Comparison of ENCODE assay signal across 7 cellular contexts in the genomic region with DNA sequence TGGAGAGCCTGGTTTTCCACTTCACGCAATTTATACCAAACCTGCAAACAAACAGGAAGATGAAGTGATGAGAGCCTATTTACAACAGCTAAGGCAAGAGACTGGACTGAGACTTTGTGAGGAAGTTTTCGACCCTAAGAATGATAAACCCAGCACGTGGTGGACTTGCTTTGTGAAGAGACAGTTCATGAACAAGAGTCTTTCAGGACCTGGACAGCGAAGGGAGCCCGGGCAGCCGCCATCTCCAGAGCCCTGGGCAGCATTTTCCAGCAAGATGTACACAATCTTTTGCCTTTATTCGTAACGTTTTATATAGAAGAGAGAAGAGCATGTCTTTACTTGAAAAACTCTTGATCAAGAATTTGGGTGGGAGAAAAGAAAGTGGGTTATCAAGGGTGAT. TPM values are rescaled to one million over a fixed set of nuclear protein-coding genes. Genes with fewer than 3 reads are reported as not detected.
A peak's percentile ranks its signal among the peaks of the same experiment; 100 is the strongest.
DNase-seq lines count a peak whose midpoint lies in the region; ATAC-seq, FAIRE-seq and TF ChIP-seq lines count a peak whose summit lies in the region.
"Not testable (repeated sequence)": the region's sequence is repeated elsewhere in the genome, so short reads cannot be mapped to it uniquely, and the experiment has no call there.

No MANE protein-coding gene starts in this region.

- not testable (repeated sequence) for H3K4me3 Mint-ChIP-seq in H9; activated CD8-positive, alpha-beta T cell treated with anti-CD3 and anti-CD28 coated beads, Interleukin-2, amount 10 ng/mL, durations not matched to agents 7 days and 5 days; activated naive CD4-positive, alpha-beta T cell treated with anti-CD3 and anti-CD28 coated beads for 36 hours; naive thymus-derived CD4-positive, alpha-beta T cell

- not testable (repeated sequence) for H3K9ac ChIP-seq in H9 (ENCODE audit: extremely low read depth, insufficient read length, low read length); SK-N-SH; GM12878 (ENCODE audit: control insufficient read depth, insufficient read depth, low read length)

- H2BK120ac ChIP-seq in H9 (ENCODE audit: low read depth, low read length, poor library complexity, severe bottlenecking) = not testable (repeated sequence)

- RAD21 ChIA-PET in GM12878 (lab: Charles Lee; ENCODE audit: unreplicated experiment) = interaction anchor here (1.0 to 4.4 kb wide), 2 partner anchors 50 to 82 kb away, joined by 4 to 79 read pairs; a partner anchor contains a TSS

- not testable (repeated sequence) for H2BK12ac ChIP-seq in H9 (ENCODE audit: insufficient read length, low read depth, low read length)

- not testable (repeated sequence) for H3K4me3 ChIP-seq in A549; SK-N-SH (ENCODE audit: low read depth in 2 of 2, low read length in 1 of 2); GM12878; naive thymus-derived CD4-positive, alpha-beta T cell (ENCODE audit: low read length)

- not testable (repeated sequence) for H3K4ac ChIP-seq in H9 (ENCODE audit: low read depth, low read length)

- H3K14ac ChIP-seq in H9 (ENCODE audit: insufficient read depth, low read length) = not testable (repeated sequence)

- FAIRE-seq in A549 (lab: Jason Lieb, UNC); GM12878 (lab: Jason Lieb, UNC): not testable (repeated sequence)

- TF ChIP-seq CTCF in A549 (IDR thresholded peaks at IDR 0.05); H9 (conservative IDR thresholded peaks at IDR 0.05); SK-N-SH (IDR thresholded peaks at IDR 0.05); GM12878 (IDR thresholded peaks at IDR 0.05 in 2 of 3, conservative IDR thresholded peaks at IDR 0.05 in 1 of 3; ENCODE audit: control insufficient read depth in 2 of 3, extremely low read depth in 1 of 3, insufficient read depth in 1 of 3, low read depth in 3 of 3, low read length in 3 of 3): not testable (repeated sequence)

- not testable (repeated sequence) for H3F3A ChIP-seq in SK-N-SH (replicated peaks; ENCODE audit: insufficient read depth)

- DNase-seq in A549 (ENCODE audit: low read depth in 1 of 2, low spot score in 1 of 2); H9; SK-N-SH; activated CD8-positive, alpha-beta T cell treated with anti-CD3 and anti-CD28 coated beads, Interleukin-2, amount 10 ng/mL, durations not matched to agents 7 days and 5 days; activated naive CD4-positive, alpha-beta T cell treated with anti-CD3 and anti-CD28 coated beads for 36 hours; GM12878 (ENCODE audit: low read depth, low spot score); naive thymus-derived CD4-positive, alpha-beta T cell: not testable (repeated sequence)

- not testable (repeated sequence) for ATAC-seq in A549; activated CD8-positive, alpha-beta T cell treated with anti-CD3 and anti-CD28 coated beads, Interleukin-2, amount 10 ng/mL, durations not matched to agents 7 days and 5 days; GM12878; naive thymus-derived CD4-positive, alpha-beta T cell

- peak overlapping the region in 2 of 3 experiments; percentile 32 to 54; a peak in 2 of 7 replicates for H3K27ac Mint-ChIP-seq in H9
- peak overlapping the region; percentile 1 for H3K27ac Mint-ChIP-seq in activated CD8-positive, alpha-beta T cell treated with anti-CD3 and anti-CD28 coated beads, Interleukin-2, amount 10 ng/mL, durations not matched to agents 7 days and 5 days
- H3K27ac Mint-ChIP-seq in activated naive CD4-positive, alpha-beta T cell treated with anti-CD3 and anti-CD28 coated beads for 36 hours = peak overlapping the region; percentile 38
- H3K27ac Mint-ChIP-seq in naive thymus-derived CD4-positive, alpha-beta T cell = peak overlapping the region in 5 of 9 donors; percentile 41 to 68 (median 46)

- H3K23me2 ChIP-seq in H9 (ENCODE audit: insufficient read length, low read depth, low read length, poor library complexity, severe bottlenecking) = not testable (repeated sequence)

- H3K36me3 ChIP-seq in SK-N-SH (replicated peaks in 1 of 2; ENCODE audit: control insufficient read depth in 1 of 2, insufficient read depth in 2 of 2, low read length in 1 of 2) (peaks cover 17 to 27% of the 10 kb centered on the region in 2 experiments), GM12878 (ENCODE audit: control insufficient read depth in 2 of 2, insufficient read depth in 2 of 2, low read length in 1 of 2) (peaks cover 9 to 28% of the 10 kb centered on the region in 2 experiments)
- H3K36me3 ChIP-seq in naive thymus-derived CD4-positive, alpha-beta T cell (ENCODE audit: control insufficient read depth in 2 of 3, insufficient read depth in 3 of 3, low read length in 3 of 3) = peaks cover 0 to 48% (median 5%) of the 10 kb centered on the region in 3 experiments

- not testable (repeated sequence) for H3K23ac ChIP-seq in H9 (ENCODE audit: insufficient read length, low read depth, low read length)

- POLR2A ChIA-PET in A549 (lab: Yijun Ruan, JAX); SK-N-SH (lab: Yijun Ruan, JAX); activated CD8-positive, alpha-beta T cell treated with anti-CD3 and anti-CD28 coated beads, Interleukin-2, amount 10 ng/mL, durations not matched to agents 7 days and 5 days (lab: Charles Lee): not testable (repeated sequence)
- POLR2A ChIA-PET in GM12878 (lab: Charles Lee) = interaction anchor here (0.6 to 1.5 kb wide), 4 partner anchors 10 to 82 kb away, joined by 3 to 4 read pairs (median 4); no protein-coding TSS in a partner anchor
- POLR2A ChIA-PET in naive thymus-derived CD4-positive, alpha-beta T cell (lab: Charles Lee) = interaction anchor here (1.3 kb wide), 1 partner anchor 82 kb away, joined by 3 read pairs; no protein-coding TSS in a partner anchor

- H3K4me1 ChIP-seq in A549; H9 (ENCODE audit: insufficient read depth, low read length); SK-N-SH (ENCODE audit: control insufficient read depth in 1 of 2, insufficient read depth in 2 of 2, low read depth in 1 of 2, low read length in 1 of 2); GM12878 (ENCODE audit: control insufficient read depth, insufficient read depth, low read length); naive thymus-derived CD4-positive, alpha-beta T cell (ENCODE audit: control insufficient read depth in 2 of 2, insufficient read depth in 2 of 2, low read length in 2 of 2): not testable (repeated sequence)

- not testable (repeated sequence) for H3K4me2 ChIP-seq in A549; H9 (ENCODE audit: insufficient read depth, insufficient read length, low read length); SK-N-SH; GM12878 (ENCODE audit: control insufficient read depth, insufficient read depth)

- H2AFZ ChIP-seq in H9 (ENCODE audit: low read length); SK-N-SH (ENCODE audit: low read depth); GM12878 (ENCODE audit: control insufficient read depth, low read depth, low read length): not testable (repeated sequence)

- not testable (repeated sequence) for H3K9me3 Mint-ChIP-seq in H9; activated CD8-positive, alpha-beta T cell treated with anti-CD3 and anti-CD28 coated beads, Interleukin-2, amount 10 ng/mL, durations not matched to agents 7 days and 5 days (ENCODE audit: insufficient read depth); activated naive CD4-positive, alpha-beta T cell treated with anti-CD3 and anti-CD28 coated beads for 36 hours; naive thymus-derived CD4-positive, alpha-beta T cell

- SMC1A ChIA-PET in GM12878 (lab: Charles Lee; ENCODE audit: uncharacterized antibody, unreplicated experiment) = interaction anchor here (0.6 to 3.0 kb wide), 8 partner anchors 30 to 211 kb away, joined by 3 to 65 read pairs (median 3); a partner anchor contains a TSS

- H3K4me1 Mint-ChIP-seq in H9 = peaks cover 9 to 11% of the 10 kb centered on the region in 2 experiments
- not testable (repeated sequence) for H3K4me1 Mint-ChIP-seq in activated CD8-positive, alpha-beta T cell treated with anti-CD3 and anti-CD28 coated beads, Interleukin-2, amount 10 ng/mL, durations not matched to agents 7 days and 5 days (ENCODE audit: low read depth); activated naive CD4-positive, alpha-beta T cell treated with anti-CD3 and anti-CD28 coated beads for 36 hours (ENCODE audit: low read depth)
- peaks cover 6 to 20% (median 13%) of the 10 kb centered on the region in 7 donors for H3K4me1 Mint-ChIP-seq in naive thymus-derived CD4-positive, alpha-beta T cell

- H2BK20ac ChIP-seq in H9 (ENCODE audit: low read depth, low read length, poor library complexity, severe bottlenecking) = not testable (repeated sequence)

- not testable (repeated sequence) for H3K27ac ChIP-seq in A549; H9 (ENCODE audit: insufficient read length, low read depth, low read length); SK-N-SH (ENCODE audit: low read depth in 2 of 2, low read length in 1 of 2); GM12878 (ENCODE audit: control insufficient read depth, insufficient read depth); naive thymus-derived CD4-positive, alpha-beta T cell (ENCODE audit: low read depth, low read length)

- not testable (repeated sequence) for H3K56ac ChIP-seq in H9 (ENCODE audit: insufficient read length, low read depth, low read length)

- not testable (repeated sequence) for H3K9me3 ChIP-seq in A549; H9 (ENCODE audit: control insufficient read depth, low read depth, low read length); SK-N-SH; GM12878 (replicated peaks; ENCODE audit: control insufficient read depth, insufficient read depth, low read length); naive thymus-derived CD4-positive, alpha-beta T cell (ENCODE audit: control insufficient read depth in 2 of 3, low read length in 3 of 3)

- not testable (repeated sequence) for H3K79me2 ChIP-seq in H9 (ENCODE audit: insufficient read depth, low read length); GM12878 (ENCODE audit: control insufficient read depth, insufficient read depth, low read length)
- peaks cover 50% of the 10 kb centered on the region for H3K79me2 ChIP-seq in SK-N-SH (ENCODE audit: insufficient read depth)

- H3K18ac ChIP-seq in H9 (ENCODE audit: insufficient read length, low read depth, low read length) = not testable (repeated sequence)

- CTCF ChIA-PET in A549 (lab: Yijun Ruan, JAX) = interaction anchor here (0.6 to 8.5 kb wide), 9 partner anchors 8 to 499 kb away, joined by 3 to 140 read pairs (median 14); no protein-coding TSS in a partner anchor
- CTCF ChIA-PET in SK-N-SH (lab: Yijun Ruan, JAX) = interaction anchor here (1.6 to 4.4 kb wide), 5 partner anchors 15 to 82 kb away, joined by 3 to 112 read pairs (median 21); a partner anchor contains a TSS
- CTCF ChIA-PET in activated CD8-positive, alpha-beta T cell treated with anti-CD3 and anti-CD28 coated beads, Interleukin-2, amount 10 ng/mL, durations not matched to agents 7 days and 5 days (lab: Charles Lee) = interaction anchor here (2.7 to 8.1 kb wide), 3 partner anchors 47 to 82 kb away, joined by 13 to 185 read pairs (median 40); a partner anchor contains a TSS
- CTCF ChIA-PET in activated naive CD4-positive, alpha-beta T cell treated with anti-CD3 and anti-CD28 coated beads for 36 hours (lab: Charles Lee) = interaction anchor here (0.6 to 7.4 kb wide), 6 partner anchors 15 to 109 kb away, joined by 3 to 114 read pairs (median 10); a partner anchor contains a TSS
- CTCF ChIA-PET in GM12878 (lab: Yijun Ruan, JAX) = interaction anchor here (0.6 to 9.3 kb wide), 5 partner anchors 31 to 77 kb away, joined by 3 to 333 read pairs (median 27); no protein-coding TSS in a partner anchor
- CTCF ChIA-PET in naive thymus-derived CD4-positive, alpha-beta T cell (lab: Charles Lee) = interaction anchor here (0.6 to 2.9 kb wide), 3 partner anchors 81 to 277 kb away, joined by 4 to 71 read pairs (median 20); a partner anchor contains a TSS

- not testable (repeated sequence) for H3K79me1 ChIP-seq in H9 (ENCODE audit: insufficient read depth, low read depth, low read length, poor library complexity, severe bottlenecking)

- H2AK5ac ChIP-seq in H9 (ENCODE audit: insufficient read length, low read length) = not testable (repeated sequence)

- in situ Hi-C loops in GM12878 (cut with MboI) = loop anchor here (5.0 kb wide), 1 partner anchor 83 kb away; a partner anchor contains a TSS

- intact Hi-C loops in activated naive CD4-positive, alpha-beta T cell treated with anti-CD3 and anti-CD28 coated beads for 36 hours (cut with micrococcal nuclease) = loop anchor here (5.0 kb wide), 1 partner anchor 188 kb away; no protein-coding TSS in a partner anchor
- intact Hi-C loops in GM12878 (cut with micrococcal nuclease; ENCODE audit: unreplicated experiment) = not testable (repeated sequence)
- intact Hi-C loops in naive thymus-derived CD4-positive, alpha-beta T cell (cut with micrococcal nuclease) = loop anchor here in 1 of 2 donors (5.0 kb wide), 1 partner anchor 183 kb away; no protein-coding TSS in a partner anchor

- H3T11ph ChIP-seq in H9 (ENCODE audit: low read length) = not testable (repeated sequence)

- BruUV-seq in GM12878 (replicated peaks; lab: Mats Ljungman, UMichigan) = not testable (repeated sequence)

- H2BK15ac ChIP-seq in H9 (ENCODE audit: low read depth, low read length) = not testable (repeated sequence)

- H4K5ac ChIP-seq in H9 (ENCODE audit: insufficient read length, low read depth, low read length) = not testable (repeated sequence)

- not testable (repeated sequence) for H3K27me3 Mint-ChIP-seq in H9 (ENCODE audit: low read depth); activated CD8-positive, alpha-beta T cell treated with anti-CD3 and anti-CD28 coated beads, Interleukin-2, amount 10 ng/mL, durations not matched to agents 7 days and 5 days (ENCODE audit: low read depth); activated naive CD4-positive, alpha-beta T cell treated with anti-CD3 and anti-CD28 coated beads for 36 hours (ENCODE audit: low read depth); naive thymus-derived CD4-positive, alpha-beta T cell

- not testable (repeated sequence) for H3K9me2 ChIP-seq in SK-N-SH

- H2BK5ac ChIP-seq in H9 (ENCODE audit: insufficient read length, low read length) = not testable (repeated sequence)

- not testable (repeated sequence) for H4K8ac ChIP-seq in H9 (replicated peaks; ENCODE audit: insufficient read length, low read depth, low read length)

- not testable (repeated sequence) for H3K27me3 ChIP-seq in H9 (ENCODE audit: insufficient read depth, low read length); SK-N-SH (ENCODE audit: insufficient read depth); GM12878 (replicated peaks in 1 of 2; ENCODE audit: control insufficient read depth in 2 of 2, insufficient read depth in 2 of 2, low read length in 1 of 2); naive thymus-derived CD4-positive, alpha-beta T cell (ENCODE audit: control insufficient read depth in 2 of 2, insufficient read depth in 2 of 2, low read length in 2 of 2)

- not testable (repeated sequence) for TF ChIP-seq POLR2A in A549 (IDR thresholded peaks at IDR 0.05; ENCODE audit: low read length); GM12878 (IDR thresholded peaks at IDR 0.05; ENCODE audit: low read depth, low read length)

- not testable (repeated sequence) for TF ChIP-seq RAD21 in A549 (conservative IDR thresholded peaks at IDR 0.05 in 1 of 2, IDR thresholded peaks at IDR 0.05 in 1 of 2); SK-N-SH (IDR thresholded peaks at IDR 0.05; ENCODE audit: low read length); GM12878 (IDR thresholded peaks at IDR 0.05; ENCODE audit: insufficient read depth, low read depth, low read length)

- H3K36me3 Mint-ChIP-seq in H9 (ENCODE audit: insufficient read depth in 1 of 3, low read depth in 3 of 3) = peaks cover 21 to 64% (median 59%) of the 10 kb centered on the region in 3 experiments; a peak in 5 of 7 replicates
- H3K36me3 Mint-ChIP-seq in activated CD8-positive, alpha-beta T cell treated with anti-CD3 and anti-CD28 coated beads, Interleukin-2, amount 10 ng/mL, durations not matched to agents 7 days and 5 days (ENCODE audit: low read depth) = peaks cover 41% of the 10 kb centered on the region
- H3K36me3 Mint-ChIP-seq in activated naive CD4-positive, alpha-beta T cell treated with anti-CD3 and anti-CD28 coated beads for 36 hours (ENCODE audit: low read depth) = peaks cover 17% of the 10 kb centered on the region
- H3K36me3 Mint-ChIP-seq in naive thymus-derived CD4-positive, alpha-beta T cell = peaks cover 0 to 28% (median 16%) of the 10 kb centered on the region in 5 donors

- WGBS in A549 (ENCODE audit: missing lambda C conversion rate) = 88% methylated on average over 8 of the region's 8 CpGs
- no CpG with 5 or more reads among the region's 8 CpGs for WGBS in H9 (ENCODE audit: extremely low coverage, insufficient read length, low lambda C conversion rate)
- 91% methylated on average over 8 of the region's 8 CpGs for WGBS in SK-N-SH (ENCODE audit: low lambda C conversion rate)
- 86% methylated on average over 8 of the region's 8 CpGs for WGBS in GM12878 (ENCODE audit: insufficient coverage, insufficient replicate concordance, low lambda C conversion rate, missing lambda C conversion rate)

- H4K20me1 ChIP-seq in H9 (ENCODE audit: control insufficient read depth, insufficient read depth, insufficient read length); SK-N-SH (ENCODE audit: insufficient read depth); GM12878 (ENCODE audit: control insufficient read depth, insufficient read depth): not testable (repeated sequence)

- not testable (repeated sequence) for TF ChIP-seq EP300 in A549 (IDR thresholded peaks at IDR 0.05); SK-N-SH (IDR thresholded peaks at IDR 0.05; ENCODE audit: borderline replicate concordance in 1 of 2, low read depth in 1 of 2, low read length in 1 of 2); GM12878 (IDR thresholded peaks at IDR 0.05; ENCODE audit: borderline replicate concordance in 1 of 2, control insufficient read depth in 1 of 2, low read depth in 2 of 2, low read length in 2 of 2)

- not testable (repeated sequence) for H4K91ac ChIP-seq in H9 (ENCODE audit: insufficient read length, low read depth, low read length)

RNA-seq across cellular contexts. Expression of a gene that starts 53.3 kb away (rescaled TPM):
- polyA plus RNA-seq in A549 (2011; rRNA removed) (74.7 and 76.4 TPM in 2 replicates), A549 (2017; fragmentation: RNase III; extraction: RNeasy Plus Mini Kit Qiagen cat#74134 plus additional on column Dnase treatment) (59.6 to 64.0 TPM (median 60.8 TPM) in 3 replicates), SK-N-SH (2012; rRNA removed) (45.2 and 48.2 TPM in 2 replicates), GM12878 (2011; rRNA removed) (46.8 and 48.8 TPM in 2 replicates), GM12878 (2014; fragmentation: Illumina TruSeq; extraction: Trizol) (64.3 and 70.9 TPM in 2 replicates), GM12878 (2014; fragmentation: Nextera tagmentation; extraction: Ambion mirVana) (10 to 100 TPM; 13.9 to 20.7 TPM), GM12878 (2014; rRNA removed) (40.2 and 42.5 TPM in 2 replicates), GM12878 (2016; fragmentation: Nextera tagmentation; extraction: Ambion mirVana) (10 to 100 TPM; 62.5 to 66.2 TPM)
- polyA plus RNA-seq in A549 (2012; cell fraction: cytosol; rRNA removed) = 30.7 and 32.5 TPM in 2 replicates
- polyA plus RNA-seq in A549 (2012; cell fraction: nucleus; rRNA removed) = 18.4 and 27.6 TPM in 2 replicates
- polyA minus RNA-seq in A549 (2011; rRNA and poly(A)+ RNA removed) = 46.8 and 50.9 TPM in 2 replicates
- total RNA-seq in H9 (2021) (106 TPM in 2 replicates), GM12878 (2014; rRNA removed) (28.2 and 29.0 TPM in 2 replicates), GM12878 (2014; rRNA removed; fragmentation: Illumina TruSeq; extraction: Trizol) (36.6 and 36.8 TPM in 2 replicates), GM12878 (2021) (60.9 and 61.4 TPM in 2 replicates)
- polyA plus RNA-seq in SK-N-SH (2012; cell fraction: cytosol; rRNA removed) = 53.4 and 58.2 TPM in 2 replicates
- 28.8 and 37.1 TPM in 2 replicates for polyA plus RNA-seq in SK-N-SH (2012; cell fraction: nucleus; rRNA removed)
- total RNA-seq in activated CD8-positive, alpha-beta T cell treated with anti-CD3 and anti-CD28 coated beads, Interleukin-2, amount 10 ng/mL, durations not matched to agents 7 days and 5 days = 10 to 100 TPM; 42.5 to 46.5 TPM
- total RNA-seq in activated naive CD4-positive, alpha-beta T cell treated with anti-CD3 and anti-CD28 coated beads for 36 hours = 10 to 100 TPM; 50.6 to 54.4 TPM
- 26.2 and 28.5 TPM in 2 replicates for total RNA-seq in GM12878 (2013; cell fraction: nucleolus; rRNA removed)
- 22.3 TPM for polyA plus RNA-seq in GM12878 (2011; ENCODE audit: low read depth)
- 33.9 and 42.6 TPM in 2 replicates for polyA plus RNA-seq in GM12878 (2011; cell fraction: cytosol; rRNA removed)
- 26.3 and 33.1 TPM in 2 replicates for polyA plus RNA-seq in GM12878 (2011; cell fraction: nucleus; rRNA removed)
- polyA plus RNA-seq in GM12878 (2012) = 36.2 and 43.7 TPM in 2 replicates
- 36.2 and 41.6 TPM in 2 replicates for polyA minus RNA-seq in GM12878 (2011; rRNA and poly(A)+ RNA removed)
- polyA minus RNA-seq in GM12878 (2011; cell fraction: cytosol; rRNA and poly(A)+ RNA removed) = 26.5 and 29.3 TPM in 2 replicates
- 9.4 and 22.3 TPM in 2 replicates for polyA minus RNA-seq in GM12878 (2011; cell fraction: nucleus; rRNA and poly(A)+ RNA removed)
- total RNA-seq in naive thymus-derived CD4-positive, alpha-beta T cell = 10 to 100 TPM; 42.8 to 56.3 (median 48.7) TPM
- polyA plus RNA-seq in naive thymus-derived CD4-positive, alpha-beta T cell = 10 to 100 TPM; 35.8 to 42.8 TPM
